In genomic region chr19:8722032-8722431, GRCh38 we compare ENCODE assay signal across 38 cellular contexts. TPM values are rescaled to one million over a fixed set of nuclear protein-coding genes. Genes with fewer than 3 reads are reported as not detected.
"Had no signal": no experiment of that assay in that cellular context is flagged by ENCODE, and none has a peak within 500 bp of the region (broad histone marks: within the 10 kb centered on the region; RNA-seq: fewer than 3 reads in every experiment).

No MANE protein-coding gene starts in this region.

- DNase-seq: Karpas-422, Kasumi-1, MG63, MM.1S, MV-4-11, NCI-H1048, NCI-H1092, NCI-H1092 treated with DMSO at 0.1 percent for 48 hours, NCI-H1105, NCI-H1105 treated with DMSO at 0.1 percent for 48 hours, NCI-H1417, NCI-H1417 treated with DMSO at 0.1 percent for 48 hours, NCI-H1436, NCI-H1436 treated with DMSO at 0.1 percent for 48 hours, NCI-H146, NCI-H1694, NCI-H1694 treated with DMSO at 0.1 percent for 48 hours, NCI-H187, NCI-H187 treated with DMSO at 0.1 percent for 48 hours, NCI-H1930, NCI-H2029, NCI-H2029 treated with DMSO at 0.1 percent for 48 hours, NCI-H2081, NCI-H2081 treated with DMSO at 0.1 percent for 48 hours, NCI-H2107, NCI-H2171, NCI-H2171 treated with DMSO at 0.1 percent for 48 hours, NCI-H2227 treated with DMSO at 0.1 percent for 48 hours, NCI-H226, NCI-H345, NCI-H446, NCI-H446 treated with DMSO at 0.1 percent for 48 hours, NCI-H510A, NCI-H510A treated with DMSO at 0.1 percent for 48 hours had no signal

- H3K36me3 ChIP-seq: MG63 had no signal

- H3K4me3 ChIP-seq: MG63 had no signal

- H3K9me3 ChIP-seq: MG63 had no signal

RNA-seq across cellular contexts. Expression of gene OR2Z1, which starts 0.6 kb away (rescaled TPM):
- total RNA-seq: LHCN-M2, M059J, MCF 10A, NCI-H460 had no signal

RNA-seq across cellular contexts. Expression of gene ACTL9, which starts 23.4 kb away (rescaled TPM):
- total RNA-seq: LHCN-M2, M059J, MCF 10A, NCI-H460 had no signal
